Comparison of ENCODE assay signal across 12 cellular contexts in the genomic region with DNA sequence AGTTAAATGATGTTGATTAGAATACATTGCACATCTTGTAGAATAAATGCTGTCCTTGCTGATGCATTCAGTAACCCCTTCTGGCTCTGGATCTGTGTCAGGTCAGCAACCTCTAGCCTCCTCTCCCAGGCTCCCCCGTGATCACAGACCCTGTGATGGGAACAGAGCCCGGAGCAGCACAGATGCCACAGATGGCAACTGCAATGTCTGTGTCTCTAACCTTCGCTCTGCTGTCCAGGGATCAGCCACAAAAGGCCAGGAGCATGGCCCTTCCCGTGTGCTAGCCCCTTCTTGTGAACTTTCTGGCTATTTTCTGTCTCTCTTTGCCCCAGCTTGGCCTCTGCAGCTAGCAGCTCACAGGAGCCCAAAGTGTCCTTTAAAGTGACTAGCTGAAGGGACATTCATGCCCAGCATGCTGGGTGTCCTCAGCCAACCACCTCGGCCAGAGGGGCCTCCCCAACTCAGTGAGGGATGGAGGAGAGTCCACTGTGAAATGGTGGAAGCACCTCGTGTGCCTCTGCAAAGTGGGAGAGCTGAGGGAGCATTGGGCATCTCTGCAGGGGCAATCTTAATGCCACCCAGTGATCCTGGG.
A peak's percentile ranks its signal among the peaks of the same experiment; 100 is the strongest.
DNase-seq lines count a peak whose midpoint lies in the region; ATAC-seq and TF ChIP-seq lines count a peak whose summit lies in the region.
"Had no signal": no experiment of that assay in that cellular context is flagged by ENCODE, and none has a peak within 500 bp of the region (broad histone marks: within the 10 kb centered on the region; RNA-seq: fewer than 3 reads in every experiment).

No MANE protein-coding gene starts in this region.

- no CpG with 5 or more reads among the region's 6 CpGs for WGBS in H9 (ENCODE audit: extremely low coverage, insufficient read length, low lambda C conversion rate)
- 5% methylated on average over 4 of the region's 6 CpGs for WGBS in right lobe of liver (ENCODE audit: insufficient coverage, low coverage, low lambda C conversion rate, missing lambda C conversion rate)

- DNase-seq in H9 (no peak), right lobe of liver (peak in 1 of 3 donors; percentile 78), retina (peak; percentile 61), medulla oblongata (ENCODE audit: extremely low spot score) (no peak)
- DNase-seq: Calu3; CD8-positive, alpha-beta T cell; GF-D8 had no signal

- peak overlapping the region; percentile 35 for H3K4me3 ChIP-seq in endocrine pancreas (ENCODE audit: control insufficient read depth, insufficient read depth, low read length)
- peak overlapping the region; percentile 22 to 42 (median 39) for H3K4me3 ChIP-seq in right lobe of liver
- H3K4me3 ChIP-seq: BLaER1 treated with 17β-estradiol and CSF1 and Interleukin-3, amounts not matched to agents 10 nM and 100 nM; HAP-1 had no signal

- no peak overlapping the region for H3K56ac ChIP-seq in H9 (ENCODE audit: insufficient read length, low read depth, low read length)

- H3K4me1 ChIP-seq in H9 (ENCODE audit: insufficient read depth, low read length) = no peaks in the 10 kb centered on the region
- peaks cover 11% of the 10 kb centered on the region for H3K4me1 ChIP-seq in endocrine pancreas (ENCODE audit: control insufficient read depth, insufficient read depth, low read length)
- H3K4me1 ChIP-seq in right lobe of liver = peaks cover 0 to 10% (median 3%) of the 10 kb centered on the region in 4 donors
- H3K4me1 ChIP-seq: HAP-1 had no signal

- H3K4me1 Mint-ChIP-seq in H9 = 0 out of 4 replicates have a peak, but pooled peaks cover 0 to 3% of the 10 kb centered on the region in 2 experiments
- H3K4me1 Mint-ChIP-seq: B cell had no signal

- TF ChIP-seq CTCF in H9 (conservative IDR thresholded peaks at IDR 0.05) (no peak), right lobe of liver (IDR thresholded peaks at IDR 0.05) (no peak)

- H4K5ac ChIP-seq in H9 (ENCODE audit: insufficient read length, low read depth, low read length) = no peak overlapping the region

- H3K23ac ChIP-seq in H9 (ENCODE audit: insufficient read length, low read depth, low read length) = no peak overlapping the region

- peak overlapping the region; percentile 3; the same call in 1 of the 2 replicates for H3K14ac ChIP-seq in H9 (ENCODE audit: insufficient read depth, low read length)

- H3K79me1 ChIP-seq in H9 (ENCODE audit: insufficient read depth, low read depth, low read length, poor library complexity, severe bottlenecking) = no peaks in the 10 kb centered on the region

- intact Hi-C loops in right lobe of liver (cut with DNase I) = loop anchor here in 1 of 2 donors (10.0 kb wide), 1 partner anchor 336 kb away; no protein-coding TSS in a partner anchor

- H3K36me3 Mint-ChIP-seq in H9 (ENCODE audit: insufficient read depth in 1 of 3, low read depth in 3 of 3) = no peaks in the 10 kb centered on the region; a peak in 1 of 7 replicates
- H3K36me3 Mint-ChIP-seq: CD8-positive, alpha-beta T cell had no signal

- H2BK12ac ChIP-seq in H9 (ENCODE audit: insufficient read length, low read depth, low read length) = no peak overlapping the region

- H3K18ac ChIP-seq in H9 (ENCODE audit: insufficient read length, low read depth, low read length) = no peak overlapping the region

- H3T11ph ChIP-seq in H9 (ENCODE audit: low read length) = no peak overlapping the region

- no peak overlapping the region for H2AFZ ChIP-seq in H9 (ENCODE audit: low read length)

- H3K79me2 ChIP-seq in H9 (ENCODE audit: insufficient read depth, low read length) = no peaks in the 10 kb centered on the region

- no peaks in the 10 kb centered on the region for H4K20me1 ChIP-seq in H9 (ENCODE audit: control insufficient read depth, insufficient read depth, insufficient read length)
- H4K20me1 ChIP-seq: BLaER1 treated with 17β-estradiol and CSF1 and Interleukin-3, amounts not matched to agents 10 nM and 100 nM had no signal

- H3K36me3 ChIP-seq in endocrine pancreas (ENCODE audit: control insufficient read depth, insufficient read depth, low read length) (no peaks in the 10 kb centered on the region), right lobe of liver (no peaks in the 10 kb centered on the region)
- H3K36me3 ChIP-seq: BLaER1 treated with 17β-estradiol and CSF1 and Interleukin-3, amounts not matched to agents 10 nM and 100 nM; HAP-1 had no signal

- H3K27ac ChIP-seq in H9 (ENCODE audit: insufficient read length, low read depth, low read length) (no peak overlapping the region), right lobe of liver (peak overlapping the region; percentile 71 to 86 (median 77))
- H3K27ac ChIP-seq: BLaER1 treated with 17β-estradiol and CSF1 and Interleukin-3, amounts not matched to agents 10 nM and 100 nM had no signal

- no peak overlapping the region for H2BK120ac ChIP-seq in H9 (ENCODE audit: low read depth, low read length, poor library complexity, severe bottlenecking)

- H3K27ac Mint-ChIP-seq in H9 = no peak overlapping the region
- H3K27ac Mint-ChIP-seq: B cell; CD8-positive, alpha-beta T cell had no signal

- no peaks in the 10 kb centered on the region for H3K23me2 ChIP-seq in H9 (ENCODE audit: insufficient read length, low read depth, low read length, poor library complexity, severe bottlenecking)

- H3K27me3 ChIP-seq in H9 (ENCODE audit: insufficient read depth, low read length) (no peaks in the 10 kb centered on the region), endocrine pancreas (ENCODE audit: control insufficient read depth, insufficient read depth, low read length) (no peaks in the 10 kb centered on the region), right lobe of liver (no peaks in the 10 kb centered on the region)
- H3K27me3 ChIP-seq: BLaER1 treated with 17β-estradiol and CSF1 and Interleukin-3, amounts not matched to agents 10 nM and 100 nM had no signal

- H3K9me3 ChIP-seq in H9 (ENCODE audit: control insufficient read depth, low read depth, low read length) = no peaks in the 10 kb centered on the region
- no peaks in the 10 kb centered on the region for H3K9me3 ChIP-seq in endocrine pancreas (ENCODE audit: control insufficient read depth, low read length)
- H3K9me3 ChIP-seq in right lobe of liver = no peaks in the 10 kb centered on the region
- H3K9me3 ChIP-seq: BLaER1 treated with 17β-estradiol and CSF1 and Interleukin-3, amounts not matched to agents 10 nM and 100 nM; HAP-1 had no signal

- no peak overlapping the region for H2BK5ac ChIP-seq in H9 (ENCODE audit: insufficient read length, low read length)

- H3K4me2 ChIP-seq in H9 (ENCODE audit: insufficient read depth, insufficient read length, low read length) = no peak overlapping the region
- H3K4me2 ChIP-seq: BLaER1 treated with 17β-estradiol and CSF1 and Interleukin-3, amounts not matched to agents 10 nM and 100 nM had no signal

- H3K4me3 Mint-ChIP-seq in H9 = no peak overlapping the region
- H3K4me3 Mint-ChIP-seq: B cell; CD8-positive, alpha-beta T cell had no signal

- no peak overlapping the region for H4K8ac ChIP-seq in H9 (replicated peaks; ENCODE audit: insufficient read length, low read depth, low read length)

- peaks cover 6 to 7% of the 10 kb centered on the region in 2 experiments; a peak in 4 of 5 replicates for H3K9me3 Mint-ChIP-seq in H9

- ATAC-seq in right lobe of liver (peak; percentile 46 to 69 (median 50)), HG03097 (IDR thresholded peaks at IDR 0.05; ENCODE audit: low FRiP score, unreplicated experiment) (no peak)
- ATAC-seq: CD8-positive, alpha-beta T cell had no signal

- TF ChIP-seq POLR2A in right lobe of liver (IDR thresholded peaks at IDR 0.05) = no peak

- peaks cover 3% of the 10 kb centered on the region for H3K27me3 Mint-ChIP-seq in H9 (ENCODE audit: low read depth)
- H3K27me3 Mint-ChIP-seq: B cell had no signal

- no peak overlapping the region for H2AK5ac ChIP-seq in H9 (ENCODE audit: insufficient read length, low read length)

- H2BK15ac ChIP-seq in H9 (ENCODE audit: low read depth, low read length) = no peak overlapping the region

- no peak overlapping the region for H3K4ac ChIP-seq in H9 (ENCODE audit: low read depth, low read length)

- H3K9ac ChIP-seq in H9 (ENCODE audit: extremely low read depth, insufficient read length, low read length) (no peak overlapping the region), endocrine pancreas (ENCODE audit: control insufficient read depth, insufficient read depth, low read length) (no peak overlapping the region)
- H3K9ac ChIP-seq: BLaER1 treated with 17β-estradiol and CSF1 and Interleukin-3, amounts not matched to agents 10 nM and 100 nM had no signal

- no peak overlapping the region for H2BK20ac ChIP-seq in H9 (ENCODE audit: low read depth, low read length, poor library complexity, severe bottlenecking)

- H4K91ac ChIP-seq in H9 (ENCODE audit: insufficient read length, low read depth, low read length) = no peak overlapping the region
